9 cellular contexts compared by ENCODE assay signal in genomic region chr1:64223329-64224151, GRCh38. TPM values are rescaled to one million over a fixed set of nuclear protein-coding genes. Genes with fewer than 3 reads are reported as not detected.
DNase-seq lines count a peak whose midpoint lies in the region; ATAC-seq and TF ChIP-seq lines count a peak whose summit lies in the region.
"Had no signal": no experiment of that assay in that cellular context is flagged by ENCODE, and none has a peak within 500 bp of the region (broad histone marks: within the 10 kb centered on the region; RNA-seq: fewer than 3 reads in every experiment).

No MANE protein-coding gene starts in this region.

- H3K27ac ChIP-seq in HEK293 (ENCODE audit: extremely low read depth, low read depth, low read length), result peak overlapping the region; percentile 21; the same call in 1 of the 2 replicates
- H3K27ac ChIP-seq in lower lobe of right lung, result no peak overlapping the region

- no peaks in the 10 kb centered on the region for H3K4me1 Mint-ChIP-seq in T-cell
- H3K4me1 Mint-ChIP-seq: GM23338 had no signal

- no peaks in the 10 kb centered on the region for H3K36me3 ChIP-seq in HEK293 (ENCODE audit: control insufficient read depth in 2 of 2, insufficient read depth in 1 of 2, low read length in 2 of 2)
- no peaks in the 10 kb centered on the region for H3K36me3 ChIP-seq in lower lobe of right lung

- intact Hi-C loops in lower lobe of right lung (cut with DNase I), result no loop called here

- H3K27ac Mint-ChIP-seq in T-cell, result no peak overlapping the region
- H3K27ac Mint-ChIP-seq: GM23338 had no signal

- H3K4me3 ChIP-seq in GM12865 (ENCODE audit: low read depth, low read length), result no peak overlapping the region
- no peak overlapping the region for H3K4me3 ChIP-seq in HEK293 (ENCODE audit: low read depth, low read length)
- no peak overlapping the region for H3K4me3 ChIP-seq in lower lobe of right lung
- H3K4me3 ChIP-seq: GM23338 had no signal

- H3K4me1 ChIP-seq in HEK293 (ENCODE audit: control insufficient read depth, insufficient read depth, low read length) (peaks cover 3% of the 10 kb centered on the region; the same call in 1 of the 2 replicates), lower lobe of right lung (no peaks in the 10 kb centered on the region)

- no peak overlapping the region for H3K4me3 Mint-ChIP-seq in T-cell
- H3K4me3 Mint-ChIP-seq: GM23338 had no signal

- TF ChIP-seq CTCF in GM12865 (IDR thresholded peaks at IDR 0.05; ENCODE audit: insufficient read depth, low read depth, low read length, missing control alignments) (no peak), HEK293 (tag by site-specific recombination; IDR thresholded peaks at IDR 0.05) (no peak), lower lobe of right lung (IDR thresholded peaks at IDR 0.05) (no peak)

- ATAC-seq in T-cell (replicated peaks in 1 of 4), result no peak
- no peak for ATAC-seq in lower lobe of right lung
- ATAC-seq: GM23338 had no signal

- POLR2A ChIA-PET in HEK293 (lab: Yijun Ruan, JAX) (no interaction called here), T-cell (lab: Charles Lee) (no interaction called here)

- DNase-seq in GM12865 (ENCODE audit: low read depth) (peak; percentile 32), OCI-M1 (lab: John Stamatoyannopoulos, UW) (peak; percentile 73), glomerular visceral epithelial cell (ENCODE audit: extremely low spot score) (peak; percentile 87), T-cell (no peak), NOMO-1 treated with dmso at 0.1 percent for 144 hours (lab: John Stamatoyannopoulos, UW; ENCODE audit: unreplicated experiment) (no peak), lower lobe of right lung (no peak), NCI-H69 (lab: John Stamatoyannopoulos, UW) (no peak)

- H3K36me3 Mint-ChIP-seq in T-cell, result no peaks in the 10 kb centered on the region

- CTCF ChIA-PET in HEK293 (lab: Yijun Ruan, JAX), result interaction anchor here (0.8 kb wide), 1 partner anchor 14 kb away, joined by 3 read pairs; no protein-coding TSS in a partner anchor
- CTCF ChIA-PET in T-cell (lab: Charles Lee), result interaction anchor here in 1 of 2 donors (0.6 kb wide), 1 partner anchor 10 kb away, joined by 3 read pairs; no protein-coding TSS in a partner anchor

- no peaks in the 10 kb centered on the region for H3K9me3 Mint-ChIP-seq in T-cell

- H3K27me3 ChIP-seq in lower lobe of right lung (ENCODE audit: low read depth), result no peaks in the 10 kb centered on the region

- H3K9me3 ChIP-seq in HEK293 (ENCODE audit: control insufficient read depth, insufficient read depth, low read depth, low read length) (no peaks in the 10 kb centered on the region), lower lobe of right lung (no peaks in the 10 kb centered on the region)

- peaks cover 3 to 14% of the 10 kb centered on the region in 2 donors for H3K27me3 Mint-ChIP-seq in T-cell

TF ChIP-seq in HEK293, 187 proteins besides CTCF, POLR2A, EP300 and RAD21 (continues in another document):
- TF ChIP-seq ZNF561 (tag by site-specific recombination; IDR thresholded peaks at IDR 0.05; ENCODE audit: borderline replicate concordance) (peak; percentile 79), SP7 (tag by site-specific recombination; IDR thresholded peaks at IDR 0.05) (peak; percentile 67), ZNF629 (tag by site-specific recombination; IDR thresholded peaks at IDR 0.05) (peak; percentile 33; the same call in 1 of the 2 replicates), KLF10 (tag by site-specific recombination; IDR thresholded peaks at IDR 0.05) (peak; percentile 53; the same call in 1 of the 2 replicates), REPIN1 (tag by site-specific recombination; IDR thresholded peaks at IDR 0.05; ENCODE audit: low read depth) (no peak), ZEB2 (tag by site-specific recombination; IDR thresholded peaks at IDR 0.05) (0 out of 2 replicates have a peak, but pooled peaks have one; percentile 29), ZNF24 (tag by site-specific recombination; IDR thresholded peaks at IDR 0.05) (peak; percentile 74; the same call in 1 of the 2 replicates), GLIS2 (tag by site-specific recombination; IDR thresholded peaks at IDR 0.05) (no peak), ZNF510 (tag by site-specific recombination; IDR thresholded peaks at IDR 0.05; ENCODE audit: insufficient replicate concordance) (no peak), OSR2 (tag by site-specific recombination; IDR thresholded peaks at IDR 0.05) (peak; percentile 87; the same call in 1 of the 2 replicates), ZNF501 (tag by site-specific recombination; IDR thresholded peaks at IDR 0.05) (no peak), ZBTB20 (tag by site-specific recombination; IDR thresholded peaks at IDR 0.05) (peak; percentile 14; the same call in 1 of the 2 replicates), ZNF302 (tag by site-specific recombination; IDR thresholded peaks at IDR 0.05; ENCODE audit: low read depth) (no peak), ZFP69B (tag by site-specific recombination; IDR thresholded peaks at IDR 0.05) (peak; percentile 88), ZNF184 (tag by site-specific recombination; IDR thresholded peaks at IDR 0.05) (peak; percentile 76), MZF1 (tag by site-specific recombination; IDR thresholded peaks at IDR 0.05; ENCODE audit: borderline replicate concordance) (peak; percentile 98)
- TF ChIP-seq, protein P1, sequence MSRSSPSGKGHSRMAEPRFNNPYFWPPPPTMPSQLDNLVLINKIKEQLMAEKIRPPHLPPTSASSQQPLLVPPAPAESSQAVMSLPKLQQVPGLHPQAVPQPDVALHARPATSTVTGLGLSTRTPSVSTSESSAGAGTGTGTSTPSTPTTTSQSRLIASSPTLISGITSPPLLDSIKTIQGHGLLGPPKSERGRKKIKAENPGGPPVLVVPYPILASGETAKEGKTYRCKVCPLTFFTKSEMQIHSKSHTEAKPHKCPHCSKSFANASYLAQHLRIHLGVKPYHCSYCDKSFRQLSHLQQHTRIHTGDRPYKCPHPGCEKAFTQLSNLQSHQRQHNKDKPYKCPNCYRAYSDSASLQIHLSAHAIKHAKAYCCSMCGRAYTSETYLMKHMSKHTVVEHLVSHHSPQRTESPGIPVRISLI (tag by site-specific recombination; IDR thresholded peaks at IDR 0.05), result peak; percentile 69; the same call in 1 of the 2 replicates
- TF ChIP-seq, protein P2, sequence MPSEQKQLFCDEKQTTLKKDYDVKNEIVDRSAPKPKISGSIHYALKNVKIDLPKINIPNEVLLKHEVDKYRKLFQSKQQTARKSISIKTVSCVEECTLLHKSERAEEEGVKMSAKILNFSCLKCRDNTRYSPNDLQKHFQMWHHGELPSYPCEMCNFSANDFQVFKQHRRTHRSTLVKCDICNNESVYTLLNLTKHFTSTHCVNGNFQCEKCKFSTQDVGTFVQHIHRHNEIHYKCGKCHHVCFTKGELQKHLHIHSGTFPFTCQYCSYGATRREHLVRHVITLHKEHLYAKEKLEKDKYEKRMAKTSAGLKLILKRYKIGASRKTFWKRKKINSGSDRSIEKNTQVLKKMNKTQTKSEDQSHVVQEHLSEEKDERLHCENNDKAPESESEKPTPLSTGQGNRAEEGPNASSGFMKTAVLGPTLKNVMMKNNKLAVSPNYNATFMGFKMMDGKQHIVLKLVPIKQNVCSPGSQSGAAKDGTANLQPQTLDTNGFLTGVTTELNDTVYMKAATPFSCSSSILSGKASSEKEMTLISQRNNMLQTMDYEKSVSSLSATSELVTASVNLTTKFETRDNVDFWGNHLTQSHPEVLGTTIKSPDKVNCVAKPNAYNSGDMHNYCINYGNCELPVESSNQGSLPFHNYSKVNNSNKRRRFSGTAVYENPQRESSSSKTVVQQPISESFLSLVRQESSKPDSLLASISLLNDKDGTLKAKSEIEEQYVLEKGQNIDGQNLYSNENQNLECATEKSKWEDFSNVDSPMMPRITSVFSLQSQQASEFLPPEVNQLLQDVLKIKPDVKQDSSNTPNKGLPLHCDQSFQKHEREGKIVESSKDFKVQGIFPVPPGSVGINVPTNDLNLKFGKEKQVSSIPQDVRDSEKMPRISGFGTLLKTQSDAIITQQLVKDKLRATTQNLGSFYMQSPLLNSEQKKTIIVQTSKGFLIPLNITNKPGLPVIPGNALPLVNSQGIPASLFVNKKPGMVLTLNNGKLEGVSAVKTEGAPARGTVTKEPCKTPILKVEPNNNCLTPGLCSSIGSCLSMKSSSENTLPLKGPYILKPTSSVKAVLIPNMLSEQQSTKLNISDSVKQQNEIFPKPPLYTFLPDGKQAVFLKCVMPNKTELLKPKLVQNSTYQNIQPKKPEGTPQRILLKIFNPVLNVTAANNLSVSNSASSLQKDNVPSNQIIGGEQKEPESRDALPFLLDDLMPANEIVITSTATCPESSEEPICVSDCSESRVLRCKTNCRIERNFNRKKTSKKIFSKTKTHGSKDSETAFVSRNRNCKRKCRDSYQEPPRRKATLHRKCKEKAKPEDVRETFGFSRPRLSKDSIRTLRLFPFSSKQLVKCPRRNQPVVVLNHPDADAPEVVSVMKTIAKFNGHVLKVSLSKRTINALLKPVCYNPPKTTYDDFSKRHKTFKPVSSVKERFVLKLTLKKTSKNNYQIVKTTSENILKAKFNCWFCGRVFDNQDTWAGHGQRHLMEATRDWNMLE (tag by site-specific recombination; conservative IDR thresholded peaks at IDR 0.05; ENCODE audit: low read depth), result no peak; the same call in 1 of the 2 replicates
- TF ChIP-seq, protein P3, sequence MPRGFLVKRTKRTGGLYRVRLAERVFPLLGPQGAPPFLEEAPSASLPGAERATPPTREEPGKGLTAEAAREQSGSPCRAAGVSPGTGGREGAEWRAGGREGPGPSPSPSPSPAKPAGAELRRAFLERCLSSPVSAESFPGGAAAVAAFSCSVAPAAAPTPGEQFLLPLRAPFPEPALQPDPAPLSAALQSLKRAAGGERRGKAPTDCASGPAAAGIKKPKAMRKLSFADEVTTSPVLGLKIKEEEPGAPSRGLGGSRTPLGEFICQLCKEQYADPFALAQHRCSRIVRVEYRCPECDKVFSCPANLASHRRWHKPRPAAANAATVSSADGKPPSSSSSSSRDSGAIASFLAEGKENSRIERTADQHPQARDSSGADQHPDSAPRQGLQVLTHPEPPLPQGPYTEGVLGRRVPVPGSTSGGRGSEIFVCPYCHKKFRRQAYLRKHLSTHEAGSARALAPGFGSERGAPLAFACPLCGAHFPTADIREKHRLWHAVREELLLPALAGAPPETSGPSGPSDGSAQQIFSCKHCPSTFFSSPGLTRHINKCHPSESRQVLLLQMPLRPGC (tag by site-specific recombination; IDR thresholded peaks at IDR 0.05), result 0 out of 2 replicates have a peak, but pooled peaks have one; percentile 23

RNA-seq across cellular contexts. Expression of gene UBE2U, which starts 20.1 kb away (rescaled TPM):
- total RNA-seq in T-cell (not detected), lower lobe of right lung (not detected)
- total RNA-seq: GM23338 had no signal

Comparison
In these comparisons a context has a peak if more than half of its experiments do, and no peak if none do; other contexts are left out.
1. DNase-seq: peak in GM12865 (single experiment), OCI-M1 (single experiment) and glomerular visceral epithelial cell (single experiment); none in T-cell (0 of 34), NOMO-1 treated with dmso at 0.1 percent for 144 hours (single experiment), lower lobe of right lung (single experiment) and NCI-H69 (single experiment).